1 cellular context compared by ENCODE assay signal in the genomic region with DNA sequence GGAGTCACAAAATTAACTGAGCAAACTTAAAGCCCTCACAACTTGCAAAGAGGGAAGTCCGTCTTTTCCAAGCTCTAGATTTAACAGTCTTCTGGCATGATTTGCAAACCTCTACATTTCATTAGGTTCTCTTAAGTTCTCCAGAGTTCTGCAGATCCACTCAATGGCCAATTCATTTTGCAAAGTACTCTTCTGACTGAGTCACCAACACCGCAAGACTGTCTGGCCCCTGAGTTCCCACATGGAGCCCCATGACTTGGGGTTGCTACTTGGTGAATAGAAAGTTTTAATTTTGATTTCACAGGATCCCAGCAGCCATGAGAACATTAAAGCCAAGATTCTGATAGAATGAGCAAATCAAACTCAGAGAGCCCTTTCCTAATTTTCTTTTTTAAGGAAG.
TF ChIP-seq lines count a peak whose summit lies in the region.

No MANE protein-coding gene starts in this region.

TF ChIP-seq in WTC11, 78 proteins besides CTCF, POLR2A, EP300 and RAD21 (continued from another document):
- no peak for TF ChIP-seq JUN (CRISPR knock-in tag; IDR thresholded peaks at IDR 0.05)
- TF ChIP-seq, protein P1, sequence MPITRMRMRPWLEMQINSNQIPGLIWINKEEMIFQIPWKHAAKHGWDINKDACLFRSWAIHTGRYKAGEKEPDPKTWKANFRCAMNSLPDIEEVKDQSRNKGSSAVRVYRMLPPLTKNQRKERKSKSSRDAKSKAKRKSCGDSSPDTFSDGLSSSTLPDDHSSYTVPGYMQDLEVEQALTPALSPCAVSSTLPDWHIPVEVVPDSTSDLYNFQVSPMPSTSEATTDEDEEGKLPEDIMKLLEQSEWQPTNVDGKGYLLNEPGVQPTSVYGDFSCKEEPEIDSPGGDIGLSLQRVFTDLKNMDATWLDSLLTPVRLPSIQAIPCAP (CRISPR knock-in tag; IDR thresholded peaks at IDR 0.05) = no peak
- TF ChIP-seq AR (CRISPR knock-in tag; IDR thresholded peaks at IDR 0.05) = no peak
- no peak for TF ChIP-seq FOXJ3 (CRISPR knock-in tag; IDR thresholded peaks at IDR 0.05; ENCODE audit: borderline replicate concordance)
- no peak for TF ChIP-seq SP1 (CRISPR knock-in tag; conservative IDR thresholded peaks at IDR 0.05)
- TF ChIP-seq ZNF317 (CRISPR knock-in tag; IDR thresholded peaks at IDR 0.05; ENCODE audit: borderline replicate concordance, low read depth) = no peak
- no peak for TF ChIP-seq ZNF138 (CRISPR knock-in tag; conservative IDR thresholded peaks at IDR 0.05)
- TF ChIP-seq TEAD4 (CRISPR knock-in tag; IDR thresholded peaks at IDR 0.05) = no peak
- TF ChIP-seq SMAD3 (CRISPR knock-in tag; IDR thresholded peaks at IDR 0.05; ENCODE audit: borderline replicate concordance) = no peak
TF ChIP-seq in WTC11: peak in this region for 0.
